8 cellular contexts compared by ENCODE assay signal in the genomic region with DNA sequence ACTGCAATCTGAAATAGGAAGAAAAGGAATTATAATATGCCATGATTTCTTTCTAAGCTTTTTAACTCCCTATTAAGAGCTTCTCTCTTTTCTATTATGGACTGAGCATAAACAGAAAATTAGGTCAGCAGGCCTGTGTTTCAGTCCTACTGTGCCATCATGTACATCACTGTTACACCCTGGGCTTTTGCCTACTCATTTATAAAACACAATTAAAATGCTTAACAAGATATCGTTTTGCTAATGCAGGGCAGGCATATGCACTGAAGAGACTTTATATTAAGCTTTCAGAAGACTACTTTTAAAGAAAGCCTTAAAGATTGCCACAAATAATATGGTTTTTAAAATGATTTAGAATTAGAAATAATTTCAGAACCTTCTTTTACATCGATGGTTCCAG. TPM values are rescaled to one million over a fixed set of nuclear protein-coding genes. Genes with fewer than 3 reads are reported as not detected.
DNase-seq lines count a peak whose midpoint lies in the region; ATAC-seq and TF ChIP-seq lines count a peak whose summit lies in the region.

No MANE protein-coding gene starts in this region.

- TF ChIP-seq CTCF in ascending aorta (IDR thresholded peaks at IDR 0.05) (no peak), tibial nerve (IDR thresholded peaks at IDR 0.05) (no peak)

- H3K4me1 ChIP-seq in ascending aorta (peaks cover 0 to 10% of the 10 kb centered on the region in 2 donors), tibial nerve (peaks cover 0 to 26% (median 9%) of the 10 kb centered on the region in 4 donors)

- peak overlapping the region in 1 of 2 donors; percentile 84 for H3K4me3 ChIP-seq in ascending aorta
- H3K4me3 ChIP-seq in tibial nerve: peak overlapping the region in 3 of 4 donors; percentile 34 to 91 (median 82)

- no peak for DNase-seq in activated naive CD4-positive, alpha-beta T cell treated with anti-CD3 and anti-CD28 coated beads, Interleukin-2, amount 50 U/mL, for 72 hours (ENCODE audit: low spot score in 2 of 2)
- DNase-seq in ascending aorta (ENCODE audit: low spot score in 2 of 2) (no peak), memory B cell (ENCODE audit: low spot score in 2 of 2) (no peak), tibial nerve (ENCODE audit: low spot score in 2 of 2) (no peak), D341Med (ENCODE audit: low spot score) (no peak), NCI-H510A treated with DMSO at 0.1 percent for 48 hours (lab: John Stamatoyannopoulos, UW) (no peak)
- DNase-seq in stimulated activated CD4-positive, alpha-beta T cell treated with anti-CD3 and anti-CD28 coated beads, Interleukin-12 subunit alpha, Interleukin-12 subunit beta, amount 100 ng/mL, for 4 hours: no peak

- 54 to 61% methylated on average over 2 of the region's 2 CpGs for WGBS in tibial nerve, 2 donors

- no peak for TF ChIP-seq EP300 in tibial nerve (IDR thresholded peaks at IDR 0.05)

- peak overlapping the region; percentile 98 for H3K4me3 Mint-ChIP-seq in activated naive CD4-positive, alpha-beta T cell treated with anti-CD3 and anti-CD28 coated beads, Interleukin-2, amount 50 U/mL, for 24 hours
- H3K4me3 Mint-ChIP-seq in memory B cell: no peak overlapping the region

- H3K27me3 ChIP-seq in ascending aorta: no peaks in the 10 kb centered on the region
- no peaks in the 10 kb centered on the region for H3K27me3 ChIP-seq in tibial nerve

- H3K27me3 Mint-ChIP-seq in activated naive CD4-positive, alpha-beta T cell treated with anti-CD3 and anti-CD28 coated beads, Interleukin-2, amount 50 U/mL, for 24 hours: no peaks in the 10 kb centered on the region
- no peaks in the 10 kb centered on the region for H3K27me3 Mint-ChIP-seq in memory B cell

- peaks cover 26% of the 10 kb centered on the region for H3K4me1 Mint-ChIP-seq in activated naive CD4-positive, alpha-beta T cell treated with anti-CD3 and anti-CD28 coated beads, Interleukin-2, amount 50 U/mL, for 24 hours
- H3K4me1 Mint-ChIP-seq in memory B cell: peaks cover 5% of the 10 kb centered on the region

- intact Hi-C loops in ascending aorta (cut with DNase I): loop anchor here (2.0 to 10.0 kb wide), 6 partner anchors 27 to 1983 kb away; a partner anchor contains a TSS

- no peaks in the 10 kb centered on the region for H3K9me3 Mint-ChIP-seq in activated naive CD4-positive, alpha-beta T cell treated with anti-CD3 and anti-CD28 coated beads, Interleukin-2, amount 50 U/mL, for 24 hours
- H3K9me3 Mint-ChIP-seq in activated naive CD4-positive, alpha-beta T cell treated with anti-CD3 and anti-CD28 coated beads, Interleukin-2, amount 50 U/mL, for 72 hours: no peaks in the 10 kb centered on the region
- no peaks in the 10 kb centered on the region for H3K9me3 Mint-ChIP-seq in memory B cell

- H3K36me3 Mint-ChIP-seq in activated naive CD4-positive, alpha-beta T cell treated with anti-CD3 and anti-CD28 coated beads, Interleukin-2, amount 50 U/mL, for 24 hours: peaks cover 2% of the 10 kb centered on the region
- no peaks in the 10 kb centered on the region for H3K36me3 Mint-ChIP-seq in activated naive CD4-positive, alpha-beta T cell treated with anti-CD3 and anti-CD28 coated beads, Interleukin-2, amount 50 U/mL, for 72 hours
- peaks cover 3% of the 10 kb centered on the region for H3K36me3 Mint-ChIP-seq in memory B cell

- TF ChIP-seq POLR2A in tibial nerve (IDR thresholded peaks at IDR 0.05): no peak

- H3K36me3 ChIP-seq in ascending aorta: no peaks in the 10 kb centered on the region
- peaks cover 0 to 5% (median 0%) of the 10 kb centered on the region in 3 donors for H3K36me3 ChIP-seq in tibial nerve

- H3K9me3 ChIP-seq in ascending aorta (no peaks in the 10 kb centered on the region), tibial nerve (no peaks in the 10 kb centered on the region)

- ATAC-seq in activated naive CD4-positive, alpha-beta T cell treated with anti-CD3 and anti-CD28 coated beads, Interleukin-2, amount 50 U/mL, for 72 hours: no peak
- ATAC-seq in memory B cell (ENCODE audit: low read depth): no peak

- peak overlapping the region; percentile 72 for H3K27ac Mint-ChIP-seq in activated naive CD4-positive, alpha-beta T cell treated with anti-CD3 and anti-CD28 coated beads, Interleukin-2, amount 50 U/mL, for 24 hours
- H3K27ac Mint-ChIP-seq in activated naive CD4-positive, alpha-beta T cell treated with anti-CD3 and anti-CD28 coated beads, Interleukin-2, amount 50 U/mL, for 72 hours: peak overlapping the region in 1 of 2 donors; percentile 86
- H3K27ac Mint-ChIP-seq in memory B cell: peak overlapping the region; percentile 95

- H3K27ac ChIP-seq in ascending aorta (peak overlapping the region; percentile 62 to 89), tibial nerve (peak overlapping the region in 3 of 4 donors; percentile 64 to 89 (median 83))

RNA-seq across cellular contexts. Expression of a gene that starts 0.8 kb away (rescaled TPM):
- 1 to 10 TPM in 1 of 2 donors, under 1 TPM in 1; 0.96 to 5.8 TPM for total RNA-seq in activated naive CD4-positive, alpha-beta T cell treated with anti-CD3 and anti-CD28 coated beads, Interleukin-2, amount 50 U/mL, for 72 hours
- total RNA-seq in ascending aorta (not detected), tibial nerve (1 to 10 TPM; 2.9 to 6.7 (median 5.3) TPM)
